1 cellular context compared by ENCODE assay signal in the genomic region with DNA sequence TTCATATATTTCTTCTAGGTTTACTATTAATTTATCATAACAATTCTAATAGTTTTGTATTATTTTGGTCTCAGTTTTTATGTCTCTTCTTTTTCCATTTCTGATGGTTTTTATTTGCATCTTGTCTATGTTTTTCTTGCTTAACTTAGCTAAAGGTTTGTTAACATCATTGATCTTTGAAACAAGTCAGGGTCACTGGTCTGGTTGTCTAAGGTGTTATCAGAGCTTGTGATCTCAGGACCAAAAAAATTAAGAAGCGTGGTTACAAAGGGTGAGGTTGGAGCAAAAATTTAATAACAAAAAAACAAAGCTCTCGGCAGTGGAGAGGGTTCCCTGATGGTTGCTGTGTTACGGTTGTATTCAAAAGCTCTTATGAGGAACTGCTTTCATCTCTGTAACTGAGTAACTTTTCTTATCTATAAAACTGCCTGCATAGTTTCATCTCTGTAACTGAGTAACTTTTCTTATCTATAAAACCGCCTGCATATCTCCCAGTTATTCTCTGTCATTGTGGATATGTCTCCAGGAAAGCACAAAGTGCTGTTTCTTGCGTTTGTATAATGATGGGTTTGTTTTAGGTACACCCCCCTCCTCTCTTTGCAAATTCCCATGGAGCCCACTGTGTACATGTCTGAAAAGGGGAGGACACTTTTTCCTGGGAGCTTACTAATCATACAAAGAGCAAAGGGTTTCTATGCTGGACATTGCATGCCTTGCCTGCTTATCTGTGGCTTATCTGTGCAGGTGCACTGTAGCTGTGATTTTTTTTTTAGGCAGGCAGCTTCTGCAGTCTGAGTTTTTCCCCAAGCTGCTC.
TF ChIP-seq lines count a peak whose summit lies in the region.

No MANE protein-coding gene starts in this region.

TF ChIP-seq in HepG2, 621 proteins besides CTCF, POLR2A, EP300 and RAD21 (continued from another document and continues in another):
- TF ChIP-seq, protein P1, sequence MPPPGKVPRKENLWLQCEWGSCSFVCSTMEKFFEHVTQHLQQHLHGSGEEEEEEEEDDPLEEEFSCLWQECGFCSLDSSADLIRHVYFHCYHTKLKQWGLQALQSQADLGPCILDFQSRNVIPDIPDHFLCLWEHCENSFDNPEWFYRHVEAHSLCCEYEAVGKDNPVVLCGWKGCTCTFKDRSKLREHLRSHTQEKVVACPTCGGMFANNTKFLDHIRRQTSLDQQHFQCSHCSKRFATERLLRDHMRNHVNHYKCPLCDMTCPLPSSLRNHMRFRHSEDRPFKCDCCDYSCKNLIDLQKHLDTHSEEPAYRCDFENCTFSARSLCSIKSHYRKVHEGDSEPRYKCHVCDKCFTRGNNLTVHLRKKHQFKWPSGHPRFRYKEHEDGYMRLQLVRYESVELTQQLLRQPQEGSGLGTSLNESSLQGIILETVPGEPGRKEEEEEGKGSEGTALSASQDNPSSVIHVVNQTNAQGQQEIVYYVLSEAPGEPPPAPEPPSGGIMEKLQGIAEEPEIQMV (CRISPR knock-in tag; IDR thresholded peaks at IDR 0.05; ENCODE audit: low read depth): no peak
- TF ChIP-seq, protein P2, sequence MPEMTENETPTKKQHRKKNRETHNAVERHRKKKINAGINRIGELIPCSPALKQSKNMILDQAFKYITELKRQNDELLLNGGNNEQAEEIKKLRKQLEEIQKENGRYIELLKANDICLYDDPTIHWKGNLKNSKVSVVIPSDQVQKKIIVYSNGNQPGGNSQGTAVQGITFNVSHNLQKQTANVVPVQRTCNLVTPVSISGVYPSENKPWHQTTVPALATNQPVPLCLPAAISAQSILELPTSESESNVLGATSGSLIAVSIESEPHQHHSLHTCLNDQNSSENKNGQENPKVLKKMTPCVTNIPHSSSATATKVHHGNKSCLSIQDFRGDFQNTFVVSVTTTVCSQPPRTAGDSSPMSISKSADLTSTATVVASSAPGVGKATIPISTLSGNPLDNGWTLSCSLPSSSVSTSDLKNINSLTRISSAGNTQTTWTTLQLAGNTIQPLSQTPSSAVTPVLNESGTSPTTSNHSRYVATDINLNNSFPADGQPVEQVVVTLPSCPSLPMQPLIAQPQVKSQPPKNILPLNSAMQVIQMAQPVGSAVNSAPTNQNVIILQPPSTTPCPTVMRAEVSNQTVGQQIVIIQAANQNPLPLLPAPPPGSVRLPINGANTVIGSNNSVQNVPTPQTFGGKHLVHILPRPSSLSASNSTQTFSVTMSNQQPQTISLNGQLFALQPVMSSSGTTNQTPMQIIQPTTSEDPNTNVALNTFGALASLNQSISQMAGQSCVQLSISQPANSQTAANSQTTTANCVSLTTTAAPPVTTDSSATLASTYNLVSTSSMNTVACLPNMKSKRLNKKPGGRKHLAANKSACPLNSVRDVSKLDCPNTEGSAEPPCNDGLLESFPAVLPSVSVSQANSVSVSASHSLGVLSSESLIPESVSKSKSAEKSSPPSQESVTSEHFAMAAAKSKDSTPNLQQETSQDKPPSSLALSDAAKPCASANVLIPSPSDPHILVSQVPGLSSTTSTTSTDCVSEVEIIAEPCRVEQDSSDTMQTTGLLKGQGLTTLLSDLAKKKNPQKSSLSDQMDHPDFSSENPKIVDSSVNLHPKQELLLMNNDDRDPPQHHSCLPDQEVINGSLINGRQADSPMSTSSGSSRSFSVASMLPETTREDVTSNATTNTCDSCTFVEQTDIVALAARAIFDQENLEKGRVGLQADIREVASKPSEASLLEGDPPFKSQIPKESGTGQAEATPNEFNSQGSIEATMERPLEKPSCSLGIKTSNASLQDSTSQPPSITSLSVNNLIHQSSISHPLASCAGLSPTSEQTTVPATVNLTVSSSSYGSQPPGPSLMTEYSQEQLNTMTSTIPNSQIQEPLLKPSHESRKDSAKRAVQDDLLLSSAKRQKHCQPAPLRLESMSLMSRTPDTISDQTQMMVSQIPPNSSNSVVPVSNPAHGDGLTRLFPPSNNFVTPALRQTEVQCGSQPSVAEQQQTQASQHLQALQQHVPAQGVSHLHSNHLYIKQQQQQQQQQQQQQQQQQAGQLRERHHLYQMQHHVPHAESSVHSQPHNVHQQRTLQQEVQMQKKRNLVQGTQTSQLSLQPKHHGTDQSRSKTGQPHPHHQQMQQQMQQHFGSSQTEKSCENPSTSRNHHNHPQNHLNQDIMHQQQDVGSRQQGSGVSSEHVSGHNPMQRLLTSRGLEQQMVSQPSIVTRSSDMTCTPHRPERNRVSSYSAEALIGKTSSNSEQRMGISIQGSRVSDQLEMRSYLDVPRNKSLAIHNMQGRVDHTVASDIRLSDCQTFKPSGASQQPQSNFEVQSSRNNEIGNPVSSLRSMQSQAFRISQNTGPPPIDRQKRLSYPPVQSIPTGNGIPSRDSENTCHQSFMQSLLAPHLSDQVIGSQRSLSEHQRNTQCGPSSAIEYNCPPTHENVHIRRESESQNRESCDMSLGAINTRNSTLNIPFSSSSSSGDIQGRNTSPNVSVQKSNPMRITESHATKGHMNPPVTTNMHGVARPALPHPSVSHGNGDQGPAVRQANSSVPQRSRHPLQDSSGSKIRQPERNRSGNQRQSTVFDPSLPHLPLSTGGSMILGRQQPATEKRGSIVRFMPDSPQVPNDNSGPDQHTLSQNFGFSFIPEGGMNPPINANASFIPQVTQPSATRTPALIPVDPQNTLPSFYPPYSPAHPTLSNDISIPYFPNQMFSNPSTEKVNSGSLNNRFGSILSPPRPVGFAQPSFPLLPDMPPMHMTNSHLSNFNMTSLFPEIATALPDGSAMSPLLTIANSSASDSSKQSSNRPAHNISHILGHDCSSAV (CRISPR knock-in tag; IDR thresholded peaks at IDR 0.05; ENCODE audit: borderline replicate concordance): no peak
- no peak for TF ChIP-seq ZNF562 (CRISPR knock-in tag; IDR thresholded peaks at IDR 0.05; ENCODE audit: borderline replicate concordance)
- no peak for TF ChIP-seq ZNF841 (CRISPR knock-in tag; IDR thresholded peaks at IDR 0.05; ENCODE audit: borderline replicate concordance)
- TF ChIP-seq, protein P3, sequence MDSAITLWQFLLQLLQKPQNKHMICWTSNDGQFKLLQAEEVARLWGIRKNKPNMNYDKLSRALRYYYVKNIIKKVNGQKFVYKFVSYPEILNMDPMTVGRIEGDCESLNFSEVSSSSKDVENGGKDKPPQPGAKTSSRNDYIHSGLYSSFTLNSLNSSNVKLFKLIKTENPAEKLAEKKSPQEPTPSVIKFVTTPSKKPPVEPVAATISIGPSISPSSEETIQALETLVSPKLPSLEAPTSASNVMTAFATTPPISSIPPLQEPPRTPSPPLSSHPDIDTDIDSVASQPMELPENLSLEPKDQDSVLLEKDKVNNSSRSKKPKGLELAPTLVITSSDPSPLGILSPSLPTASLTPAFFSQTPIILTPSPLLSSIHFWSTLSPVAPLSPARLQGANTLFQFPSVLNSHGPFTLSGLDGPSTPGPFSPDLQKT (CRISPR knock-in tag; IDR thresholded peaks at IDR 0.05; ENCODE audit: borderline replicate concordance): no peak
- TF ChIP-seq, protein P4, sequence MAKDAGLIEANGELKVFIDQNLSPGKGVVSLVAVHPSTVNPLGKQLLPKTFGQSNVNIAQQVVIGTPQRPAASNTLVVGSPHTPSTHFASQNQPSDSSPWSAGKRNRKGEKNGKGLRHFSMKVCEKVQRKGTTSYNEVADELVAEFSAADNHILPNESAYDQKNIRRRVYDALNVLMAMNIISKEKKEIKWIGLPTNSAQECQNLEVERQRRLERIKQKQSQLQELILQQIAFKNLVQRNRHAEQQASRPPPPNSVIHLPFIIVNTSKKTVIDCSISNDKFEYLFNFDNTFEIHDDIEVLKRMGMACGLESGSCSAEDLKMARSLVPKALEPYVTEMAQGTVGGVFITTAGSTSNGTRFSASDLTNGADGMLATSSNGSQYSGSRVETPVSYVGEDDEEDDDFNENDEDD (CRISPR knock-in tag; IDR thresholded peaks at IDR 0.05; ENCODE audit: borderline replicate concordance): peak; percentile 29; the same call in 1 of the 2 replicates
- no peak for TF ChIP-seq ZNF180 (CRISPR knock-in tag; IDR thresholded peaks at IDR 0.05; ENCODE audit: borderline replicate concordance, low read depth)
- TF ChIP-seq, protein P5, sequence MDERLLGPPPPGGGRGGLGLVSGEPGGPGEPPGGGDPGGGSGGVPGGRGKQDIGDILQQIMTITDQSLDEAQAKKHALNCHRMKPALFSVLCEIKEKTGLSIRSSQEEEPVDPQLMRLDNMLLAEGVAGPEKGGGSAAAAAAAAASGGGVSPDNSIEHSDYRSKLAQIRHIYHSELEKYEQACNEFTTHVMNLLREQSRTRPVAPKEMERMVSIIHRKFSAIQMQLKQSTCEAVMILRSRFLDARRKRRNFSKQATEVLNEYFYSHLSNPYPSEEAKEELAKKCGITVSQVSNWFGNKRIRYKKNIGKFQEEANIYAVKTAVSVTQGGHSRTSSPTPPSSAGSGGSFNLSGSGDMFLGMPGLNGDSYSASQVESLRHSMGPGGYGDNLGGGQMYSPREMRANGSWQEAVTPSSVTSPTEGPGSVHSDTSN (CRISPR knock-in tag; IDR thresholded peaks at IDR 0.05): no peak
- TF ChIP-seq, protein P6, sequence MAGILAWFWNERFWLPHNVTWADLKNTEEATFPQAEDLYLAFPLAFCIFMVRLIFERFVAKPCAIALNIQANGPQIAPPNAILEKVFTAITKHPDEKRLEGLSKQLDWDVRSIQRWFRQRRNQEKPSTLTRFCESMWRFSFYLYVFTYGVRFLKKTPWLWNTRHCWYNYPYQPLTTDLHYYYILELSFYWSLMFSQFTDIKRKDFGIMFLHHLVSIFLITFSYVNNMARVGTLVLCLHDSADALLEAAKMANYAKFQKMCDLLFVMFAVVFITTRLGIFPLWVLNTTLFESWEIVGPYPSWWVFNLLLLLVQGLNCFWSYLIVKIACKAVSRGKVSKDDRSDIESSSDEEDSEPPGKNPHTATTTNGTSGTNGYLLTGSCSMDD (CRISPR knock-in tag; IDR thresholded peaks at IDR 0.05): no peak
- TF ChIP-seq TAF1 (CRISPR knock-in tag; IDR thresholded peaks at IDR 0.05): no peak
- TF ChIP-seq, protein P7, sequence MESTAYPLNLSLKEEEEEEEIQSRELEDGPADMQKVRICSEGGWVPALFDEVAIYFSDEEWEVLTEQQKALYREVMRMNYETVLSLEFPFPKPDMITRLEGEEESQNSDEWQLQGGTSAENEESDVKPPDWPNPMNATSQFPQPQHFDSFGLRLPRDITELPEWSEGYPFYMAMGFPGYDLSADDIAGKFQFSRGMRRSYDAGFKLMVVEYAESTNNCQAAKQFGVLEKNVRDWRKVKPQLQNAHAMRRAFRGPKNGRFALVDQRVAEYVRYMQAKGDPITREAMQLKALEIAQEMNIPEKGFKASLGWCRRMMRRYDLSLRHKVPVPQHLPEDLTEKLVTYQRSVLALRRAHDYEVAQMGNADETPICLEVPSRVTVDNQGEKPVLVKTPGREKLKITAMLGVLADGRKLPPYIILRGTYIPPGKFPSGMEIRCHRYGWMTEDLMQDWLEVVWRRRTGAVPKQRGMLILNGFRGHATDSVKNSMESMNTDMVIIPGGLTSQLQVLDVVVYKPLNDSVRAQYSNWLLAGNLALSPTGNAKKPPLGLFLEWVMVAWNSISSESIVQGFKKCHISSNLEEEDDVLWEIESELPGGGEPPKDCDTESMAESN (CRISPR knock-in tag; conservative IDR thresholded peaks at IDR 0.05): peak; percentile 35; the same call in 1 of the 2 replicates
- TF ChIP-seq, protein P8, sequence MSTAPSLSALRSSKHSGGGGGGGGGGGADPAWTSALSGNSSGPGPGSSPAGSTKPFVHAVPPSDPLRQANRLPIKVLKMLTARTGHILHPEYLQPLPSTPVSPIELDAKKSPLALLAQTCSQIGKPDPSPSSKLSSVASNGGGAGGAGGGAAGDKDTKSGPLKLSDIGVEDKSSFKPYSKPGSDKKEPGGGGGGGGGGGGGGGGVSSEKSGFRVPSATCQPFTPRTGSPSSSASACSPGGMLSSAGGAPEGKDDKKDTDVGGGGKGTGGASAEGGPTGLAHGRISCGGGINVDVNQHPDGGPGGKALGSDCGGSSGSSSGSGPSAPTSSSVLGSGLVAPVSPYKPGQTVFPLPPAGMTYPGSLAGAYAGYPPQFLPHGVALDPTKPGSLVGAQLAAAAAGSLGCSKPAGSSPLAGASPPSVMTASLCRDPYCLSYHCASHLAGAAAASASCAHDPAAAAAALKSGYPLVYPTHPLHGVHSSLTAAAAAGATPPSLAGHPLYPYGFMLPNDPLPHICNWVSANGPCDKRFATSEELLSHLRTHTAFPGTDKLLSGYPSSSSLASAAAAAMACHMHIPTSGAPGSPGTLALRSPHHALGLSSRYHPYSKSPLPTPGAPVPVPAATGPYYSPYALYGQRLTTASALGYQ (CRISPR knock-in tag; IDR thresholded peaks at IDR 0.05): peak; percentile 95
- peak; percentile 85; the same call in 1 of the 2 replicates for TF ChIP-seq FOXK1 (CRISPR knock-in tag; IDR thresholded peaks at IDR 0.05; ENCODE audit: borderline replicate concordance, low read depth)
- no peak; the same call in 1 of the 2 replicates for TF ChIP-seq MTA1 (CRISPR knock-in tag; IDR thresholded peaks at IDR 0.05; ENCODE audit: borderline replicate concordance)
- TF ChIP-seq, protein P9, sequence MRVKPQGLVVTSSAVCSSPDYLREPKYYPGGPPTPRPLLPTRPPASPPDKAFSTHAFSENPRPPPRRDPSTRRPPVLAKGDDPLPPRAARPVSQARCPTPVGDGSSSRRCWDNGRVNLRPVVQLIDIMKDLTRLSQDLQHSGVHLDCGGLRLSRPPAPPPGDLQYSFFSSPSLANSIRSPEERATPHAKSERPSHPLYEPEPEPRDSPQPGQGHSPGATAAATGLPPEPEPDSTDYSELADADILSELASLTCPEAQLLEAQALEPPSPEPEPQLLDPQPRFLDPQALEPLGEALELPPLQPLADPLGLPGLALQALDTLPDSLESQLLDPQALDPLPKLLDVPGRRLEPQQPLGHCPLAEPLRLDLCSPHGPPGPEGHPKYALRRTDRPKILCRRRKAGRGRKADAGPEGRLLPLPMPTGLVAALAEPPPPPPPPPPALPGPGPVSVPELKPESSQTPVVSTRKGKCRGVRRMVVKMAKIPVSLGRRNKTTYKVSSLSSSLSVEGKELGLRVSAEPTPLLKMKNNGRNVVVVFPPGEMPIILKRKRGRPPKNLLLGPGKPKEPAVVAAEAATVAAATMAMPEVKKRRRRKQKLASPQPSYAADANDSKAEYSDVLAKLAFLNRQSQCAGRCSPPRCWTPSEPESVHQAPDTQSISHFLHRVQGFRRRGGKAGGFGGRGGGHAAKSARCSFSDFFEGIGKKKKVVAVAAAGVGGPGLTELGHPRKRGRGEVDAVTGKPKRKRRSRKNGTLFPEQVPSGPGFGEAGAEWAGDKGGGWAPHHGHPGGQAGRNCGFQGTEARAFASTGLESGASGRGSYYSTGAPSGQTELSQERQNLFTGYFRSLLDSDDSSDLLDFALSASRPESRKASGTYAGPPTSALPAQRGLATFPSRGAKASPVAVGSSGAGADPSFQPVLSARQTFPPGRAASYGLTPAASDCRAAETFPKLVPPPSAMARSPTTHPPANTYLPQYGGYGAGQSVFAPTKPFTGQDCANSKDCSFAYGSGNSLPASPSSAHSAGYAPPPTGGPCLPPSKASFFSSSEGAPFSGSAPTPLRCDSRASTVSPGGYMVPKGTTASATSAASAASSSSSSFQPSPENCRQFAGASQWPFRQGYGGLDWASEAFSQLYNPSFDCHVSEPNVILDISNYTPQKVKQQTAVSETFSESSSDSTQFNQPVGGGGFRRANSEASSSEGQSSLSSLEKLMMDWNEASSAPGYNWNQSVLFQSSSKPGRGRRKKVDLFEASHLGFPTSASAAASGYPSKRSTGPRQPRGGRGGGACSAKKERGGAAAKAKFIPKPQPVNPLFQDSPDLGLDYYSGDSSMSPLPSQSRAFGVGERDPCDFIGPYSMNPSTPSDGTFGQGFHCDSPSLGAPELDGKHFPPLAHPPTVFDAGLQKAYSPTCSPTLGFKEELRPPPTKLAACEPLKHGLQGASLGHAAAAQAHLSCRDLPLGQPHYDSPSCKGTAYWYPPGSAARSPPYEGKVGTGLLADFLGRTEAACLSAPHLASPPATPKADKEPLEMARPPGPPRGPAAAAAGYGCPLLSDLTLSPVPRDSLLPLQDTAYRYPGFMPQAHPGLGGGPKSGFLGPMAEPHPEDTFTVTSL (CRISPR knock-in tag; IDR thresholded peaks at IDR 0.05; ENCODE audit: borderline replicate concordance): peak; percentile 94; the same call in 1 of the 2 replicates
- TF ChIP-seq NR1H2 (CRISPR knock-in tag; IDR thresholded peaks at IDR 0.05; ENCODE audit: borderline replicate concordance, low read depth): no peak
- TF ChIP-seq ZNF143 (CRISPR knock-in tag; IDR thresholded peaks at IDR 0.05): peak; percentile 56; the same call in 1 of the 2 replicates
- TF ChIP-seq ELF4 (CRISPR knock-in tag; IDR thresholded peaks at IDR 0.05; ENCODE audit: borderline replicate concordance): peak; percentile 73
- TF ChIP-seq POLR2AphosphoS2 (IDR thresholded peaks at IDR 0.05; ENCODE audit: low read depth, low read length): no peak
- TF ChIP-seq ZNF484 (CRISPR knock-in tag; IDR thresholded peaks at IDR 0.05; ENCODE audit: borderline replicate concordance, low read depth): no peak
- TF ChIP-seq CAMTA2 (CRISPR knock-in tag; IDR thresholded peaks at IDR 0.05; ENCODE audit: borderline replicate concordance): no peak
